In genomic region chr5:6780802-6781391, GRCh38 we compare ENCODE assay signal across 9 cellular contexts.
DNase-seq lines count a peak whose midpoint lies in the region; ATAC-seq and TF ChIP-seq lines count a peak whose summit lies in the region.
"Had no signal": no experiment of that assay in that cellular context is flagged by ENCODE, and none has a peak within 500 bp of the region (broad histone marks: within the 10 kb centered on the region; RNA-seq: fewer than 3 reads in every experiment).

No MANE protein-coding gene starts in this region.

- no peak overlapping the region for H3K4me3 Mint-ChIP-seq in activated CD4-positive, alpha-beta T cell treated with anti-CD3 and anti-CD28 coated beads, Interleukin-2, amount 10 ng/mL, durations not matched to agents 24 days and 14 days

- intact Hi-C loops in activated CD4-positive, alpha-beta T cell treated with anti-CD3 and anti-CD28 coated beads, Interleukin-2, amount 10 ng/mL, durations not matched to agents 24 days and 14 days (cut with micrococcal nuclease) = no loop called here
- intact Hi-C loops in lower lobe of right lung (cut with DNase I) = no loop called here
- intact Hi-C loops in head of caudate nucleus (cut with DNase I) = no loop called here

- H3K36me3 Mint-ChIP-seq in activated CD4-positive, alpha-beta T cell treated with anti-CD3 and anti-CD28 coated beads, Interleukin-2, amount 10 ng/mL, durations not matched to agents 24 days and 14 days (ENCODE audit: low read depth) = no peaks in the 10 kb centered on the region

- peaks cover 2% of the 10 kb centered on the region for H3K27me3 Mint-ChIP-seq in activated CD4-positive, alpha-beta T cell treated with anti-CD3 and anti-CD28 coated beads, Interleukin-2, amount 10 ng/mL, durations not matched to agents 24 days and 14 days

- peaks cover 6% of the 10 kb centered on the region for H3K4me1 Mint-ChIP-seq in activated CD4-positive, alpha-beta T cell treated with anti-CD3 and anti-CD28 coated beads, Interleukin-2, amount 10 ng/mL, durations not matched to agents 24 days and 14 days

- peak; percentile 39 for DNase-seq in COR-L47 (lab: John Stamatoyannopoulos, UW)
- DNase-seq in activated CD4-positive, alpha-beta T cell treated with anti-CD3 and anti-CD28 coated beads, Interleukin-2, amount 10 ng/mL, durations not matched to agents 24 days and 14 days = peak; percentile 76
- DNase-seq in lower lobe of right lung = no peak
- DNase-seq in anterior cingulate cortex (lab: John Stamatoyannopoulos, UW) = no peak
- DNase-seq in head of caudate nucleus = no peak
- DNase-seq in NCI-H2029 treated with DMSO at 0.1 percent for 48 hours (lab: John Stamatoyannopoulos, UW) = no peak

- no peaks in the 10 kb centered on the region for H3K36me3 ChIP-seq in lower lobe of right lung

- H3K4me3 ChIP-seq in lower lobe of right lung = no peak overlapping the region

- peak; percentile 72 for ATAC-seq in GM19455 (IDR thresholded peaks at IDR 0.05; ENCODE audit: unreplicated experiment)
- peak; percentile 84 for ATAC-seq in HG03469 (IDR thresholded peaks at IDR 0.05; ENCODE audit: unreplicated experiment)
- peak in 1 of 2 donors; percentile 49 for ATAC-seq in lower lobe of right lung

- H3K27me3 ChIP-seq in lower lobe of right lung (ENCODE audit: low read depth) = no peaks in the 10 kb centered on the region

- no peak overlapping the region for H3K27ac ChIP-seq in lower lobe of right lung
- H3K27ac ChIP-seq: epithelial cell of prostate had no signal

- H3K4me1 ChIP-seq in lower lobe of right lung = no peaks in the 10 kb centered on the region

- peak; percentile 45 for TF ChIP-seq CTCF in lower lobe of right lung (IDR thresholded peaks at IDR 0.05)

- H3K9me3 ChIP-seq in lower lobe of right lung = no peaks in the 10 kb centered on the region

- H3K9me3 Mint-ChIP-seq in activated CD4-positive, alpha-beta T cell treated with anti-CD3 and anti-CD28 coated beads, Interleukin-2, amount 10 ng/mL, durations not matched to agents 24 days and 14 days = no peaks in the 10 kb centered on the region

- no peak overlapping the region for H3K27ac Mint-ChIP-seq in activated CD4-positive, alpha-beta T cell treated with anti-CD3 and anti-CD28 coated beads, Interleukin-2, amount 10 ng/mL, durations not matched to agents 24 days and 14 days

Comparison
In these comparisons a context has a peak if more than half of its experiments do, and no peak if none do; other contexts are left out.
1. DNase-seq: peak in COR-L47 (single experiment) and activated CD4-positive, alpha-beta T cell treated with anti-CD3 and anti-CD28 coated beads, Interleukin-2, amount 10 ng/mL, durations not matched to agents 24 days and 14 days (single experiment); none in lower lobe of right lung (single experiment), anterior cingulate cortex (0 of 58), head of caudate nucleus (0 of 42) and NCI-H2029 treated with DMSO at 0.1 percent for 48 hours (single experiment).